ENCODE assay signal across 7 cellular contexts in genomic region chr14:55908071-55908470, GRCh38.
"Had no signal": no experiment of that assay in that cellular context is flagged by ENCODE, and none has a peak within 500 bp of the region (broad histone marks: within the 10 kb centered on the region; RNA-seq: fewer than 3 reads in every experiment).

No MANE protein-coding gene starts in this region.

- H3K4me3 Mint-ChIP-seq: IgD-negative memory B cell had no signal

- H3K36me3 Mint-ChIP-seq: IgD-negative memory B cell had no signal

- FAIRE-seq: HTR-8/SVneo, K562 had no signal

- H3K4me1 Mint-ChIP-seq: IgD-negative memory B cell had no signal

- H3K27ac Mint-ChIP-seq: IgD-negative memory B cell had no signal

- ATAC-seq: K562 had no signal

- H3K9me3 Mint-ChIP-seq: IgD-negative memory B cell had no signal

- DNase-seq: IMR-90, KBM-7, KG1 had no signal

- H3K4me3 ChIP-seq: K562 had no signal

- H3K27ac ChIP-seq: HL-60 had no signal
